19 cellular contexts compared by ENCODE assay signal in genomic region chr5:174167080-174167910, GRCh38.
DNase-seq lines count a peak whose midpoint lies in the region; ATAC-seq, FAIRE-seq and TF ChIP-seq lines count a peak whose summit lies in the region.
"Had no signal": no experiment of that assay in that cellular context is flagged by ENCODE, and none has a peak within 500 bp of the region (broad histone marks: within the 10 kb centered on the region; RNA-seq: fewer than 3 reads in every experiment).

No MANE protein-coding gene starts in this region.

- in situ Hi-C loops in K562 (cut with MboI): no loop called here

- no peak overlapping the region for H3K9ac ChIP-seq in K562 (ENCODE audit: insufficient read depth in 1 of 2, low read depth in 2 of 2, low read length in 2 of 2)
- H3K9ac ChIP-seq in neuronal stem cell (ENCODE audit: low read depth, low read length, poor library complexity): no peak overlapping the region
- H3K9ac ChIP-seq: KMS-11 had no signal

- POLR2A ChIA-PET in K562 (lab: Yijun Ruan, JAX): no interaction called here

- no peak for DNase-seq in stimulated activated naive CD8-positive, alpha-beta T cell treated with anti-CD3 and anti-CD28 coated beads, Interleukin-15, amount 100 ng/mL, for 72 hours
- DNase-seq in stimulated activated naive CD8-positive, alpha-beta T cell treated with anti-CD3 and anti-CD28 coated beads, Interleukin-15, Interleukin-2, amounts not matched to agents 100 U/mL and 50 U/mL, for 24 hours: no peak
- DNase-seq in K562 (ENCODE audit: extremely low read depth in 1 of 4, low spot score in 3 of 4) (no peak), neuronal stem cell (ENCODE audit: low spot score) (no peak), MG63 (no peak), NCI-H2227 treated with DMSO at 0.1 percent for 48 hours (lab: John Stamatoyannopoulos, UW) (no peak)
- DNase-seq: CD4-positive, CD25-positive, alpha-beta regulatory T cell; DMS79; H7; HFFc6; MV-4-11; NCI-H1105 treated with DMSO at 0.1 percent for 48 hours; NCI-H2029 treated with DMSO at 0.1 percent for 48 hours; NCI-H2171; NCI-H524 treated with DMSO at 0.1 percent for 48 hours; NCI-H82; Peyer's patch had no signal

- no peaks in the 10 kb centered on the region for H3K9me3 ChIP-seq in K562 (replicated peaks; ENCODE audit: control insufficient read depth, insufficient read depth, low read depth, low read length)
- H3K9me3 ChIP-seq in neuronal stem cell (replicated peaks in 1 of 2; ENCODE audit: control insufficient read depth in 2 of 2, insufficient read depth in 1 of 2, low read depth in 1 of 2, low read length in 2 of 2): peaks cover 0 to 2% of the 10 kb centered on the region in 2 donors
- peaks cover 6% of the 10 kb centered on the region for H3K9me3 ChIP-seq in MG63
- H3K9me3 ChIP-seq: Peyer's patch had no signal

- H3K4ac ChIP-seq in neuronal stem cell (ENCODE audit: low read length): no peak overlapping the region

- CTCF ChIA-PET in K562 (lab: Yijun Ruan, JAX; ENCODE audit: low intra/inter-chr PET ratio): no interaction called here

- H3K4me3 ChIP-seq in K562: no peak overlapping the region
- H3K4me3 ChIP-seq in neuronal stem cell (ENCODE audit: low read length in 2 of 2): no peak overlapping the region
- H3K4me3 ChIP-seq in MG63: no peak overlapping the region
- H3K4me3 ChIP-seq: Peyer's patch had no signal

- no peaks in the 10 kb centered on the region for H3K79me1 ChIP-seq in neuronal stem cell (ENCODE audit: low read depth, low read length)

- H3K9me1 ChIP-seq in K562 (ENCODE audit: control insufficient read depth, insufficient read depth, low read length): no peaks in the 10 kb centered on the region

- H3K27ac Mint-ChIP-seq in stimulated activated naive CD8-positive, alpha-beta T cell treated with anti-CD3 and anti-CD28 coated beads, Interleukin-15, amount 100 ng/mL, for 72 hours: no peak overlapping the region
- H3K27ac Mint-ChIP-seq: CD4-positive, CD25-positive, alpha-beta regulatory T cell; HFFc6 had no signal

- TF ChIP-seq EP300 in K562 (IDR thresholded peaks at IDR 0.05; ENCODE audit: low read length): no peak

- no peaks in the 10 kb centered on the region for H3K4me1 Mint-ChIP-seq in stimulated activated naive CD8-positive, alpha-beta T cell treated with anti-CD3 and anti-CD28 coated beads, Interleukin-15, amount 100 ng/mL, for 72 hours
- H3K4me1 Mint-ChIP-seq: CD4-positive, CD25-positive, alpha-beta regulatory T cell had no signal

- H3K79me2 ChIP-seq in K562 (ENCODE audit: control insufficient read depth, insufficient read depth, low read length): no peaks in the 10 kb centered on the region

- H3K27ac ChIP-seq in K562 (ENCODE audit: extremely low read depth, low read depth, low read length) (no peak overlapping the region), neuronal stem cell (replicated peaks; ENCODE audit: low read length) (peak overlapping the region; percentile 45)
- H3K27ac ChIP-seq: KMS-11, Peyer's patch had no signal

- H2BK5ac ChIP-seq in neuronal stem cell (ENCODE audit: low read length): no peak overlapping the region

- H4K20me1 ChIP-seq in K562 (replicated peaks; ENCODE audit: control insufficient read depth, insufficient read depth, low read length): no peaks in the 10 kb centered on the region

- no peak overlapping the region for H4K8ac ChIP-seq in neuronal stem cell (ENCODE audit: low read depth, low read length)

- peak overlapping the region; percentile 61 for H3K14ac ChIP-seq in neuronal stem cell (ENCODE audit: low read length)

- H3K18ac ChIP-seq in neuronal stem cell (ENCODE audit: low read length): peak overlapping the region; percentile 2

- H2BK15ac ChIP-seq in neuronal stem cell (ENCODE audit: low read length): no peak overlapping the region

- TF ChIP-seq CTCF in K562 (IDR thresholded peaks at IDR 0.05 in 2 of 3, conservative IDR thresholded peaks at IDR 0.05 in 1 of 3; ENCODE audit: insufficient read depth in 2 of 3, low read depth in 1 of 3, low read length in 3 of 3): no peak

- TF ChIP-seq POLR2A in K562 (conservative IDR thresholded peaks at IDR 0.05): no peak

- no peak overlapping the region for H3K23ac ChIP-seq in neuronal stem cell (ENCODE audit: low read depth, low read length, poor library complexity)

- H3K9me3 Mint-ChIP-seq in stimulated activated naive CD8-positive, alpha-beta T cell treated with anti-CD3 and anti-CD28 coated beads, Interleukin-15, amount 100 ng/mL, for 72 hours: peaks cover 4 to 12% of the 10 kb centered on the region in 2 donors

- peak overlapping the region; percentile 10 for H2AK5ac ChIP-seq in neuronal stem cell (ENCODE audit: low read depth, low read length)

- no peak for FAIRE-seq in K562 (lab: Jason Lieb, UNC)

- TF ChIP-seq RAD21 in K562 (CRISPR knock-in tag; conservative IDR thresholded peaks at IDR 0.05 in 1 of 2, IDR thresholded peaks at IDR 0.05 in 1 of 2): no peak

- no peak overlapping the region for H2AFZ ChIP-seq in K562 (ENCODE audit: low read depth, low read length)
- no peak overlapping the region for H2AFZ ChIP-seq in neuronal stem cell (ENCODE audit: low read length)

- no peak overlapping the region for H2BK120ac ChIP-seq in neuronal stem cell (ENCODE audit: low read depth, low read length)

- H3K4me2 ChIP-seq in K562 (ENCODE audit: insufficient read depth, low read length) (no peak overlapping the region), neuronal stem cell (ENCODE audit: insufficient read depth, low read length, poor library complexity, severe bottlenecking) (no peak overlapping the region)
- H3K4me2 ChIP-seq: KMS-11 had no signal

- ATAC-seq in stimulated activated naive CD8-positive, alpha-beta T cell treated with anti-CD3 and anti-CD28 coated beads, Interleukin-15, amount 100 ng/mL, for 72 hours: peak; percentile 41
- ATAC-seq in stimulated activated naive CD8-positive, alpha-beta T cell treated with anti-CD3 and anti-CD28 coated beads, Interleukin-15, Interleukin-2, amounts not matched to agents 100 U/mL and 50 U/mL, for 24 hours: no peak
- no peak; the same call in 2 of the 3 replicates for ATAC-seq in K562
- no peak for ATAC-seq in GM21723 (IDR thresholded peaks at IDR 0.05; ENCODE audit: unreplicated experiment)

- no peak overlapping the region for H3K4me3 Mint-ChIP-seq in stimulated activated naive CD8-positive, alpha-beta T cell treated with anti-CD3 and anti-CD28 coated beads, Interleukin-15, amount 100 ng/mL, for 72 hours
- H3K4me3 Mint-ChIP-seq: CD4-positive, CD25-positive, alpha-beta regulatory T cell; HFFc6 had no signal

- intact Hi-C loops in K562 (cut with micrococcal nuclease): no loop called here

- no TSS peak for BruUV-seq in K562 (replicated peaks; lab: Mats Ljungman, UMichigan)

- H3K27me3 ChIP-seq in K562 (ENCODE audit: control insufficient read depth in 2 of 2, insufficient read depth in 2 of 2, low read length in 2 of 2) (peaks cover 0 to 11% of the 10 kb centered on the region in 2 experiments; a peak in 2 of 5 replicates), neuronal stem cell (ENCODE audit: control insufficient read depth in 3 of 3, insufficient read depth in 3 of 3, low read depth in 1 of 3, low read length in 3 of 3) (no peaks in the 10 kb centered on the region), MG63 (peaks cover 2% of the 10 kb centered on the region; the same call in 1 of the 2 replicates)
- H3K27me3 ChIP-seq: Peyer's patch had no signal

- no peak overlapping the region for H2BK12ac ChIP-seq in neuronal stem cell (ENCODE audit: low read length)

- H3K4me1 ChIP-seq in K562 (replicated peaks in 1 of 2; ENCODE audit: control insufficient read depth in 2 of 2, insufficient read depth in 2 of 2, low read length in 2 of 2) (no peaks in the 10 kb centered on the region), neuronal stem cell (ENCODE audit: control insufficient read depth in 2 of 2, insufficient read depth in 1 of 2, low read depth in 1 of 2, low read length in 2 of 2) (peaks cover 4 to 10% of the 10 kb centered on the region in 2 donors)
- H3K4me1 ChIP-seq: Peyer's patch had no signal

- WGBS in K562 (ENCODE audit: insufficient coverage, low coverage, missing lambda C conversion rate): under 1% methylated on average over 16 of the region's 16 CpGs
- no CpG with 5 or more reads among the region's 16 CpGs for WGBS in neuronal stem cell (ENCODE audit: extremely low coverage in 2 of 2, insufficient read length in 2 of 2, insufficient replicate concordance in 1 of 2), 2 donors

- H4K91ac ChIP-seq in neuronal stem cell (ENCODE audit: low read depth, low read length, poor library complexity): no peak overlapping the region

- H3K27me3 Mint-ChIP-seq in stimulated activated naive CD8-positive, alpha-beta T cell treated with anti-CD3 and anti-CD28 coated beads, Interleukin-15, amount 100 ng/mL, for 72 hours: peaks cover 8% of the 10 kb centered on the region
- H3K27me3 Mint-ChIP-seq: CD4-positive, CD25-positive, alpha-beta regulatory T cell had no signal

- H3K36me3 ChIP-seq in K562 (ENCODE audit: control insufficient read depth, insufficient read depth, low read length): no peaks in the 10 kb centered on the region
- no peaks in the 10 kb centered on the region for H3K36me3 ChIP-seq in neuronal stem cell (replicated peaks in 1 of 2; ENCODE audit: control insufficient read depth in 2 of 2, insufficient read depth in 2 of 2, low read length in 2 of 2)
- H3K36me3 ChIP-seq in MG63: no peaks in the 10 kb centered on the region
- H3K36me3 ChIP-seq: Peyer's patch had no signal

TF ChIP-seq in K562, 482 proteins besides CTCF, POLR2A, EP300 and RAD21 (continues in another document):
- TF ChIP-seq LCOR (CRISPR knock-in tag; IDR thresholded peaks at IDR 0.05) (no peak), JUND (IDR thresholded peaks at IDR 0.05; ENCODE audit: borderline replicate concordance, low read depth, low read length) (no peak), JUND (tag; IDR thresholded peaks at IDR 0.05; ENCODE audit: borderline replicate concordance, low read depth, low read length) (no peak), POLR2H (tag; IDR thresholded peaks at IDR 0.05; ENCODE audit: low read depth) (no peak), ZNF23 (CRISPR knock-in tag; IDR thresholded peaks at IDR 0.05) (no peak), CREBBP (IDR thresholded peaks at IDR 0.05; ENCODE audit: low read depth, low read length) (no peak), SMARCB1 (IDR thresholded peaks at IDR 0.05; ENCODE audit: insufficient read length, low read depth) (no peak), TFE3 (CRISPR knock-in tag; IDR thresholded peaks at IDR 0.05) (peak; percentile 79), ZNF764 (CRISPR knock-in tag; IDR thresholded peaks at IDR 0.05; ENCODE audit: low read depth) (no peak)
